11 cellular contexts compared by ENCODE assay signal in the genomic region with DNA sequence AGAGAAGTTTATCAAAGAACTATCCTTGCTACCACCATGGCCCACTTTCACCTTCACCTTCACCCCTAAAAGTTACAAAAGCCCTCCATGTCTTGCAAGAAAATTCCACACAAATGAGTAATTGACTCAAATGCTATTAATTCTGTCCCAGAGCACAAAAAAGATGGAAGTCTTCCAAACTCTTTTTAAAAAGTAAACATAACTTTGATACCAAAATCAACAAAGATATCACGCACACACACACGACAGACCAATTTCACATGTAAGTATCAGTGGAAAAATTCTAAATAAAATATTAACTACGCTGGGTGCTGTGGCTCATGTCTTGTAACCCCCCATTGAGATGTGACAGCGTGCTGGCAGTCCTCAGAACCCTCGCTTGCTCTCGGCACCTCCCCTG. TPM values are rescaled to one million over a fixed set of nuclear protein-coding genes. Genes with fewer than 3 reads are reported as not detected.
A peak's percentile ranks its signal among the peaks of the same experiment; 100 is the strongest.
DNase-seq lines count a peak whose midpoint lies in the region; FAIRE-seq and TF ChIP-seq lines count a peak whose summit lies in the region.
"Had no signal": no experiment of that assay in that cellular context is flagged by ENCODE, and none has a peak within 500 bp of the region (broad histone marks: within the 10 kb centered on the region; RNA-seq: fewer than 3 reads in every experiment).

No MANE protein-coding gene starts in this region.

- H3K4me1 ChIP-seq in neutrophil (ENCODE audit: control insufficient read depth in 1 of 2, insufficient read depth in 1 of 2, low read depth in 1 of 2, low read length in 1 of 2): peaks cover 12 to 18% of the 10 kb centered on the region in 2 experiments
- H3K4me1 ChIP-seq in small intestine (ENCODE audit: control insufficient read depth in 2 of 2, insufficient read depth in 1 of 2, low read depth in 1 of 2, low read length in 1 of 2): peaks cover 0 to 3% of the 10 kb centered on the region in 2 donors

- no peak overlapping the region for H3K4me3 ChIP-seq in choroid plexus epithelial cell (ENCODE audit: low read depth, low read length)
- no peak overlapping the region for H3K4me3 ChIP-seq in neutrophil (ENCODE audit: low read depth in 1 of 2, low read length in 1 of 2)
- H3K4me3 ChIP-seq in small intestine (ENCODE audit: low read depth in 1 of 2, low read length in 2 of 2): no peak overlapping the region
- no peak overlapping the region for H3K4me3 ChIP-seq in lower leg skin (ENCODE audit: low read depth, poor library complexity, severe bottlenecking)

- intact Hi-C loops in lower leg skin (cut with DNase I; ENCODE audit: low total_unique reads): no loop called here

- no peak for FAIRE-seq in small intestine (lab: Jason Lieb, UNC)

- TF ChIP-seq POLR2A in lower leg skin (IDR thresholded peaks at IDR 0.05): no peak

- H3K9me3 ChIP-seq in neutrophil (no peaks in the 10 kb centered on the region), small intestine (ENCODE audit: control insufficient read depth, low read depth) (no peaks in the 10 kb centered on the region)

- no peaks in the 10 kb centered on the region for H3K27me3 ChIP-seq in neutrophil
- no peaks in the 10 kb centered on the region for H3K27me3 ChIP-seq in small intestine (ENCODE audit: control insufficient read depth in 2 of 2, insufficient read depth in 2 of 2, low read length in 2 of 2)

- WGBS in small intestine, 3 donors: 68 to 80% (median 76%) methylated on average over 6 of the region's 6 CpGs
- 84 to 90% methylated on average over 6 of the region's 6 CpGs for WGBS in lower leg skin, 2 donors

- TF ChIP-seq CTCF in C4-2B (conservative IDR thresholded peaks at IDR 0.05): no peak
- no peak for TF ChIP-seq CTCF in choroid plexus epithelial cell (conservative IDR thresholded peaks at IDR 0.05; ENCODE audit: low read depth, low read length)
- no peak for TF ChIP-seq CTCF in neutrophil (IDR thresholded peaks at IDR 0.05)
- no peak for TF ChIP-seq CTCF in lower leg skin (IDR thresholded peaks at IDR 0.05)

- peak; percentile 72 for DNase-seq in M059J (ENCODE audit: low read depth)
- DNase-seq in choroid plexus epithelial cell (ENCODE audit: low read depth): peak; percentile 39
- no peak for DNase-seq in small intestine
- DNase-seq in lower leg skin (ENCODE audit: low spot score in 2 of 2): no peak
- DNase-seq in NCI-H187 (lab: John Stamatoyannopoulos, UW): no peak
- DNase-seq in SKM-1 treated with dmso at 0.1 percent for 144 hours (lab: John Stamatoyannopoulos, UW; ENCODE audit: unreplicated experiment): no peak
- DNase-seq: anterior cingulate cortex, DMS79, NCI-H2171 treated with DMSO at 0.1 percent for 48 hours had no signal

- H3K36me3 ChIP-seq in neutrophil (no peaks in the 10 kb centered on the region), small intestine (ENCODE audit: control insufficient read depth in 2 of 2, insufficient read depth in 2 of 2, low read length in 2 of 2) (no peaks in the 10 kb centered on the region)

- H3K27ac ChIP-seq in C4-2B (peak overlapping the region; percentile 91), neutrophil (peak overlapping the region; percentile 85), small intestine (ENCODE audit: low read depth in 1 of 2, low read length in 1 of 2) (no peak overlapping the region)

RNA-seq across cellular contexts. Expression of gene MCCC1, which starts 1.1 kb away (rescaled TPM):
- 14.1 and 19.7 TPM in 2 replicates for total RNA-seq in M059J (2014; rRNA removed; shearing (Covaris generic))
- 10 to 100 TPM; 22.6 to 30.6 (median 26.2) TPM for polyA plus RNA-seq in small intestine
- total RNA-seq in lower leg skin: 10 to 100 TPM; 31.7 to 43.9 (median 36.9) TPM

Comparison
In these comparisons a context has a peak if more than half of its experiments do, and no peak if none do; other contexts are left out.
1. H3K27ac ChIP-seq: peak in C4-2B (single experiment) and neutrophil (single experiment); none in small intestine (0 of 2).
2. DNase-seq: peak in M059J (single experiment) and choroid plexus epithelial cell (single experiment); none in small intestine (single experiment), lower leg skin (0 of 2), NCI-H187 (0 of 2) and SKM-1 treated with dmso at 0.1 percent for 144 hours (single experiment).